1 cellular context compared by ENCODE assay signal in the genomic region with DNA sequence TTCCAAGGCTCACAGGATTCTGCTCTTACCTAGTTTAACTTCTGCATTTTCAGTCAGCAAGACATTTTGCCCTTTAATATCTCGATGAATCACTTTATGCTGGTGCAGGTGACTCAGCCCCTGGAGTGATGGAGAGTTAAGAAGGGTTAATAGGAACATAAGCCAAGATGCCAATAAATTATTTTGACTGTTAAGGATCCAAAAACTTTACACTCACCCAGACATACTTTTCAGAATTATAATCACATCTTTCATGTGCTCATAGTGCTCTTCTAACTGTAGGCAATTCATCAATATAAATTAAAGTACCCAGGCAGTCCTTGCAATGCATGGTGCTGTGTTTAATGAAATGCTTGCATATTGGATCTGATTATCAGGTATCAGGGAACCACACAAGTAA.
TF ChIP-seq lines count a peak whose summit lies in the region.

No MANE protein-coding gene starts in this region.

TF ChIP-seq in WTC11, 78 proteins besides CTCF, POLR2A, EP300 and RAD21 (continued from another document):
- TF ChIP-seq, protein P1, sequence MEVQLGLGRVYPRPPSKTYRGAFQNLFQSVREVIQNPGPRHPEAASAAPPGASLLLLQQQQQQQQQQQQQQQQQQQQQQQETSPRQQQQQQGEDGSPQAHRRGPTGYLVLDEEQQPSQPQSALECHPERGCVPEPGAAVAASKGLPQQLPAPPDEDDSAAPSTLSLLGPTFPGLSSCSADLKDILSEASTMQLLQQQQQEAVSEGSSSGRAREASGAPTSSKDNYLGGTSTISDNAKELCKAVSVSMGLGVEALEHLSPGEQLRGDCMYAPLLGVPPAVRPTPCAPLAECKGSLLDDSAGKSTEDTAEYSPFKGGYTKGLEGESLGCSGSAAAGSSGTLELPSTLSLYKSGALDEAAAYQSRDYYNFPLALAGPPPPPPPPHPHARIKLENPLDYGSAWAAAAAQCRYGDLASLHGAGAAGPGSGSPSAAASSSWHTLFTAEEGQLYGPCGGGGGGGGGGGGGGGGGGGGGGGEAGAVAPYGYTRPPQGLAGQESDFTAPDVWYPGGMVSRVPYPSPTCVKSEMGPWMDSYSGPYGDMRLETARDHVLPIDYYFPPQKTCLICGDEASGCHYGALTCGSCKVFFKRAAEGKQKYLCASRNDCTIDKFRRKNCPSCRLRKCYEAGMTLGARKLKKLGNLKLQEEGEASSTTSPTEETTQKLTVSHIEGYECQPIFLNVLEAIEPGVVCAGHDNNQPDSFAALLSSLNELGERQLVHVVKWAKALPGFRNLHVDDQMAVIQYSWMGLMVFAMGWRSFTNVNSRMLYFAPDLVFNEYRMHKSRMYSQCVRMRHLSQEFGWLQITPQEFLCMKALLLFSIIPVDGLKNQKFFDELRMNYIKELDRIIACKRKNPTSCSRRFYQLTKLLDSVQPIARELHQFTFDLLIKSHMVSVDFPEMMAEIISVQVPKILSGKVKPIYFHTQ (CRISPR knock-in tag; IDR thresholded peaks at IDR 0.05) = no peak
- TF ChIP-seq ELF4 (CRISPR knock-in tag; IDR thresholded peaks at IDR 0.05; ENCODE audit: low read depth) = no peak
